ENCODE assay signal across 13 cellular contexts in the genomic region with DNA sequence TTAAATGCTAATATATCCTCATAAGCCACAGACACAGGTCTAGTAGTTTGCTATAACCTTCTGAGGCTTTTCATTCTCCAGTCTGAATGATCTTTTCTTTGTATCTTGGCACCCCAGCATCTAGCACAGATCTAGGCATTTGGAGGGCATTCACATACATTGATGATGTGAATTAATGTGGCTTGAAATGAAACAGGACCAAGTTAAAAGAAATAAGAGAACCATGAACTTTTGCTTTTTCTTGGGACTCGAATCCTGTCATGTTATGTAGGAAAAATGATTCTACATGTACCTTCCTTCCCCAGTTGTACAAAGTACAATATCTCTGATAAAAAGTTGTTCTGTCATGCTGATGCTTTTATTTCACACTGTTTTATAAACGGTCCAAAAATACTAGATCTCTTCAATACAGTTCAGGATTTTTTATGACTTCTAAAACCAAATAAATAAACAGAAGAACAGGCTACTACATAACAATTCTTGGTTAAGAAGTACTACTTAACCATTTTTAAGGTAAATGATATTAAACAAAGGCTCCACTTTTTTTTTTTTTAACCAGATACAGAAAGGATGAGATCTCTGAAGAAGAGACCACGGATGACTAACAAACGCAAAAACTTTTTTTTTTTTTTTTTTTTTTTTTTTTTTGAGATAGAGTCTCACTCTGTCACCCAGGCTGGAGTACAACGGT. TPM values are rescaled to one million over a fixed set of nuclear protein-coding genes. Genes with fewer than 3 reads are reported as not detected.
A peak's percentile ranks its signal among the peaks of the same experiment; 100 is the strongest.
DNase-seq lines count a peak whose midpoint lies in the region; ATAC-seq, FAIRE-seq and TF ChIP-seq lines count a peak whose summit lies in the region.
"Had no signal": no experiment of that assay in that cellular context is flagged by ENCODE, and none has a peak within 500 bp of the region (broad histone marks: within the 10 kb centered on the region; RNA-seq: fewer than 3 reads in every experiment).

No MANE protein-coding gene starts in this region.

- H3K4me2 ChIP-seq in HepG2 (ENCODE audit: low read depth, low read length) = peak overlapping the region; percentile 81

- H3K9me3 ChIP-seq in HepG2 (ENCODE audit: low read length) (no peaks in the 10 kb centered on the region), right lobe of liver (no peaks in the 10 kb centered on the region), left lung (no peaks in the 10 kb centered on the region), sigmoid colon (no peaks in the 10 kb centered on the region), aorta (ENCODE audit: control insufficient read depth, low read length) (no peaks in the 10 kb centered on the region), small intestine (ENCODE audit: control insufficient read depth, low read depth) (no peaks in the 10 kb centered on the region)
- H3K9me3 ChIP-seq: breast epithelium had no signal

- intact Hi-C loops in HepG2 (cut with micrococcal nuclease; ENCODE audit: unreplicated experiment) = loop anchor here (5.0 to 10.0 kb wide), 2 partner anchors 42 to 300 kb away; a partner anchor contains a TSS
- intact Hi-C loops in right lobe of liver (cut with DNase I) = loop anchor here in 1 of 2 donors (5.0 kb wide), 1 partner anchor 132 kb away; no protein-coding TSS in a partner anchor
- intact Hi-C loops in left lung (cut with DNase I) = loop anchor here in 1 of 2 donors (5.0 kb wide), 1 partner anchor 117 kb away; no protein-coding TSS in a partner anchor
- intact Hi-C loops in sigmoid colon (cut with DNase I) = loop anchor here (10.0 kb wide), 1 partner anchor 300 kb away; a partner anchor contains a TSS
- intact Hi-C loops in aorta (cut with DNase I) = loop anchor here (1.0 to 5.0 kb wide), 3 partner anchors 24 to 52 kb away; no protein-coding TSS in a partner anchor

- DNase-seq in HepG2 (ENCODE audit: low spot score) (no peak), right lobe of liver (no peak), left lung (no peak), sigmoid colon (no peak), aorta (no peak), amniotic stem cell (lab: John Stamatoyannopoulos, UW) (no peak), small intestine (no peak)
- DNase-seq: activated CD4-positive, alpha-beta memory T cell treated with anti-CD3 and anti-CD28 coated beads for 36 hours; NCI-H2171; retina had no signal

- H3K27ac ChIP-seq in HepG2 (ENCODE audit: extremely low read length, insufficient read depth, low read length) (peak overlapping the region; percentile 84), right lobe of liver (peak overlapping the region in 1 of 3 donors; percentile 73), left lung (peak overlapping the region; percentile 84 to 86), sigmoid colon (peak overlapping the region; percentile 85 to 90 (median 87)), aorta (ENCODE audit: low read depth in 1 of 2, low read length in 2 of 2) (peak overlapping the region; percentile 80 to 97), small intestine (ENCODE audit: low read depth in 1 of 2, low read length in 1 of 2) (peak overlapping the region in 1 of 2 donors; percentile 50)

- CTCF ChIA-PET in HepG2 (lab: Yijun Ruan, JAX; ENCODE audit: low intra/inter-chr PET ratio, low total read pairs) = no interaction called here

- H3K27me3 ChIP-seq in HepG2 (ENCODE audit: control insufficient read depth in 1 of 2, insufficient read depth in 2 of 2, low read length in 2 of 2) (no peaks in the 10 kb centered on the region; a peak in 1 of 5 replicates), right lobe of liver (no peaks in the 10 kb centered on the region), left lung (no peaks in the 10 kb centered on the region), sigmoid colon (no peaks in the 10 kb centered on the region), aorta (ENCODE audit: control insufficient read depth in 1 of 2, insufficient read depth in 2 of 2, low read length in 1 of 2) (no peaks in the 10 kb centered on the region), small intestine (ENCODE audit: control insufficient read depth in 2 of 2, insufficient read depth in 2 of 2, low read length in 2 of 2) (no peaks in the 10 kb centered on the region)
- H3K27me3 ChIP-seq: breast epithelium had no signal

- no peak for ATAC-seq in HepG2
- ATAC-seq in right lobe of liver = no peak
- no peak for ATAC-seq in left lung
- ATAC-seq in aorta (ENCODE audit: low FRiP score) = no peak
- ATAC-seq in HG03045 (IDR thresholded peaks at IDR 0.05; ENCODE audit: unreplicated experiment) = no peak
- ATAC-seq: HCT116 had no signal

- in situ Hi-C loops in HepG2 (cut with HindIII; ENCODE audit: extremely low pct_ligation_motif_present, low pct_unique_long_range_greater_than_20kb) = no loop called here

- no peak overlapping the region for H2AFZ ChIP-seq in HepG2 (ENCODE audit: low read length)

- no peak for TF ChIP-seq RAD21 in HepG2 (CRISPR knock-in tag; IDR thresholded peaks at IDR 0.05)

- no peaks in the 10 kb centered on the region for H4K20me1 ChIP-seq in HepG2 (ENCODE audit: insufficient read depth, low read length)

- H3K4me3 ChIP-seq in HepG2 (replicated peaks in 1 of 3; ENCODE audit: insufficient read depth in 1 of 3, low read depth in 2 of 3, low read length in 3 of 3) (peak overlapping the region; percentile 15 to 41 (median 34); a peak in 4 of 6 replicates), right lobe of liver (no peak overlapping the region), left lung (no peak overlapping the region), sigmoid colon (peak overlapping the region in 1 of 4 donors; percentile 4), aorta (ENCODE audit: low read length in 2 of 2) (peak overlapping the region in 1 of 2 donors; percentile 21), small intestine (ENCODE audit: low read depth in 1 of 2, low read length in 2 of 2) (no peak overlapping the region)
- H3K4me3 ChIP-seq: breast epithelium had no signal

- peaks cover 66% of the 10 kb centered on the region for H3K79me2 ChIP-seq in HepG2 (ENCODE audit: insufficient read depth, low read length)

- POLR2A ChIA-PET in HepG2 (lab: Yijun Ruan, JAX) = interaction anchor here (3.2 kb wide), 1 partner anchor 112 kb away, joined by 21 read pairs; a partner anchor contains a TSS

- H3K4me1 ChIP-seq in HepG2 (ENCODE audit: insufficient read depth, low read length) (peaks cover 79% of the 10 kb centered on the region), right lobe of liver (peaks cover 0 to 47% (median 6%) of the 10 kb centered on the region in 4 donors), left lung (peaks cover 45 to 86% of the 10 kb centered on the region in 2 donors), sigmoid colon (peaks cover 0 to 85% (median 76%) of the 10 kb centered on the region in 4 donors), aorta (ENCODE audit: control insufficient read depth in 1 of 2, insufficient read depth in 2 of 2, low read length in 2 of 2) (peaks cover 3% of the 10 kb centered on the region in 2 donors), small intestine (ENCODE audit: control insufficient read depth in 2 of 2, insufficient read depth in 1 of 2, low read depth in 1 of 2, low read length in 1 of 2) (peaks cover 5 to 9% of the 10 kb centered on the region in 2 donors)

- TF ChIP-seq POLR2A in HepG2 (IDR thresholded peaks at IDR 0.05; ENCODE audit: insufficient read depth in 1 of 2, low read depth in 2 of 2, low read length in 2 of 2) (no peak), right lobe of liver (IDR thresholded peaks at IDR 0.05) (no peak), sigmoid colon (IDR thresholded peaks at IDR 0.05) (no peak)

- TF ChIP-seq EP300 in HepG2 (IDR thresholded peaks at IDR 0.05; ENCODE audit: low read depth in 2 of 2, low read length in 2 of 2) (no peak), HepG2 (CRISPR knock-in tag; IDR thresholded peaks at IDR 0.05; ENCODE audit: borderline replicate concordance) (no peak), sigmoid colon (IDR thresholded peaks at IDR 0.05) (no peak)

- H3K9ac ChIP-seq in HepG2 (ENCODE audit: insufficient read depth, low read depth, low read length) = peak overlapping the region; percentile 63

- H3K36me3 ChIP-seq in HepG2 (replicated peaks in 1 of 2; ENCODE audit: control insufficient read depth in 1 of 2, insufficient read depth in 2 of 2, low read length in 2 of 2) = peaks cover 0 to 4% of the 10 kb centered on the region in 2 experiments; a peak in 1 of 5 replicates
- no peaks in the 10 kb centered on the region for H3K36me3 ChIP-seq in right lobe of liver
- no peaks in the 10 kb centered on the region for H3K36me3 ChIP-seq in left lung
- H3K36me3 ChIP-seq in sigmoid colon = no peaks in the 10 kb centered on the region
- no peaks in the 10 kb centered on the region for H3K36me3 ChIP-seq in aorta (ENCODE audit: control insufficient read depth in 1 of 2, insufficient read depth in 2 of 2, low read length in 1 of 2)
- no peaks in the 10 kb centered on the region for H3K36me3 ChIP-seq in small intestine (ENCODE audit: control insufficient read depth in 2 of 2, insufficient read depth in 2 of 2, low read length in 2 of 2)
- H3K36me3 ChIP-seq: breast epithelium had no signal

- TF ChIP-seq CTCF in HepG2 (CRISPR knock-in tag; IDR thresholded peaks at IDR 0.05) (no peak), right lobe of liver (IDR thresholded peaks at IDR 0.05) (no peak), left lung (IDR thresholded peaks at IDR 0.05) (no peak), sigmoid colon (IDR thresholded peaks at IDR 0.05) (no peak)

- WGBS in HepG2 (ENCODE audit: low lambda C conversion rate) = 65% methylated on average over 5 of the region's 5 CpGs
- WGBS in right lobe of liver (ENCODE audit: insufficient coverage, low coverage, low lambda C conversion rate, missing lambda C conversion rate) = 57% methylated on average over 5 of the region's 5 CpGs
- 78 to 80% methylated on average over 5 of the region's 5 CpGs for WGBS in sigmoid colon, 2 donors
- 12 to 13% methylated on average over 5 of the region's 5 CpGs for WGBS in aorta, 2 donors
- WGBS in small intestine, 3 donors = 54 to 66% (median 56%) methylated on average over 5 of the region's 5 CpGs

- TSS peak; percentile 13 for BruUV-seq in HepG2 (replicated peaks; lab: Mats Ljungman, UMichigan)

- FAIRE-seq in HepG2 (lab: Jason Lieb, UNC) (no peak), small intestine (lab: Jason Lieb, UNC) (no peak)

RNA-seq across cellular contexts. Expression of a gene that starts 3.0 kb away (rescaled TPM):
- total RNA-seq in HepG2 (2016; rRNA removed; fragmentation: Illumina TruSeq; extraction: Trizol) = 32.4 and 35.3 TPM in 2 replicates
- 4.0 and 6.4 TPM in 2 replicates for total RNA-seq in HepG2 (2016; cell fraction: cytosol; rRNA removed; fragmentation: Illumina TruSeq; extraction: Trizol; ENCODE audit: low read depth)
- total RNA-seq in HepG2 (2016; cell fraction: insoluble cytoplasmic fraction; rRNA removed; fragmentation: Illumina TruSeq; extraction: Trizol) = 31.2 and 35.2 TPM in 2 replicates
- 17.0 and 17.8 TPM in 2 replicates for total RNA-seq in HepG2 (2016; cell fraction: membrane; rRNA removed; fragmentation: Illumina TruSeq; extraction: Trizol)
- 54.6 and 67.3 TPM in 2 replicates for total RNA-seq in HepG2 (2016; cell fraction: nucleus; rRNA removed; fragmentation: Illumina TruSeq; extraction: Trizol)
- 79.7 and 93.0 TPM in 2 replicates for polyA plus RNA-seq in HepG2 (2011; rRNA removed)
- 58.6 and 75.5 TPM in 2 replicates for polyA plus RNA-seq in HepG2 (2011; cell fraction: cytosol; rRNA removed)
- 47.3 and 51.2 TPM in 2 replicates for polyA plus RNA-seq in HepG2 (2011; cell fraction: nucleus; rRNA removed)
- polyA plus RNA-seq in HepG2 (2012) = 53.6 and 75.8 TPM in 2 replicates
- 4.5 and 5.4 TPM in 2 replicates for polyA plus RNA-seq in HepG2 (2016; cell fraction: cytosol; fragmentation: Illumina TruSeq; extraction: Trizol; ENCODE audit: low read depth)
- 22.3 and 23.2 TPM in 2 replicates for polyA plus RNA-seq in HepG2 (2016; cell fraction: insoluble cytoplasmic fraction; fragmentation: Illumina TruSeq; extraction: Trizol; ENCODE audit: low read depth)
- 7.2 and 8.4 TPM in 2 replicates for polyA plus RNA-seq in HepG2 (2016; cell fraction: membrane; fragmentation: Illumina TruSeq; extraction: Trizol; ENCODE audit: low read depth)
- polyA plus RNA-seq in HepG2 (2016; cell fraction: nucleus; fragmentation: Illumina TruSeq; extraction: Trizol; ENCODE audit: insufficient read depth, low read depth) = 51.7 and 52.8 TPM in 2 replicates
- polyA minus RNA-seq in HepG2 (2011; rRNA and poly(A)+ RNA removed; ENCODE audit: low replicate concordance) = 110 and 520 TPM in 2 replicates
- 104 and 121 TPM in 2 replicates for polyA minus RNA-seq in HepG2 (2011; cell fraction: cytosol; rRNA and poly(A)+ RNA removed)
- 157 and 174 TPM in 2 replicates for polyA minus RNA-seq in HepG2 (2011; cell fraction: nucleus; rRNA and poly(A)+ RNA removed)
- total RNA-seq in right lobe of liver = 10 to 100 TPM in 3 of 6 experiments, 1 to 10 TPM in 3; 3.2 to 30.3 (median 13.7) TPM
- total RNA-seq in left lung = 100 to 1,000 TPM; 123 to 165 TPM
- total RNA-seq in sigmoid colon = 10 to 100 TPM; 33.4 to 55.1 (median 47.2) TPM
- polyA plus RNA-seq in sigmoid colon = 10 to 100 TPM in 1 of 3 donors, 1 to 10 TPM in 2; 7.2 to 37.0 (median 8.6) TPM
- 100 to 1,000 TPM; 119 to 310 TPM for total RNA-seq in aorta
- 10 to 100 TPM; 47.3 to 74.6 TPM for polyA plus RNA-seq in aorta
- polyA plus RNA-seq in small intestine = 10 to 100 TPM in 2 of 3 donors, 1 to 10 TPM in 1; 7.0 to 35.7 (median 11.4) TPM

RNA-seq across cellular contexts. Expression of a gene that starts 31.5 kb away (rescaled TPM):
- total RNA-seq in HepG2 (2016; rRNA removed; fragmentation: Illumina TruSeq; extraction: Trizol) (169 and 261 TPM in 2 replicates), right lobe of liver (10 to 100 TPM; 38.8 to 83.5 (median 61.1) TPM), left lung (10 to 100 TPM; 62.2 to 89.0 TPM), sigmoid colon (10 to 100 TPM; 18.8 to 57.6 (median 25.8) TPM), aorta (10 to 100 TPM; 37.4 to 49.9 TPM)
- 27.2 TPM in 2 replicates for total RNA-seq in HepG2 (2016; cell fraction: cytosol; rRNA removed; fragmentation: Illumina TruSeq; extraction: Trizol; ENCODE audit: low read depth)
- 163 and 273 TPM in 2 replicates for total RNA-seq in HepG2 (2016; cell fraction: insoluble cytoplasmic fraction; rRNA removed; fragmentation: Illumina TruSeq; extraction: Trizol)
- 67.3 and 70.0 TPM in 2 replicates for total RNA-seq in HepG2 (2016; cell fraction: membrane; rRNA removed; fragmentation: Illumina TruSeq; extraction: Trizol)
- 61.3 and 63.7 TPM in 2 replicates for total RNA-seq in HepG2 (2016; cell fraction: nucleus; rRNA removed; fragmentation: Illumina TruSeq; extraction: Trizol)
- polyA plus RNA-seq in HepG2 (2011; rRNA removed) (116 and 140 TPM in 2 replicates), sigmoid colon (100 to 1,000 TPM in 1 of 3 donors, 10 to 100 TPM in 2; 89.5 to 113 (median 94.9) TPM), aorta (10 to 100 TPM; 39.1 to 57.1 TPM), small intestine (100 to 1,000 TPM; 103 to 113 (median 105) TPM)
- polyA plus RNA-seq in HepG2 (2011; cell fraction: cytosol; rRNA removed) = 101 and 134 TPM in 2 replicates
- 32.2 and 45.1 TPM in 2 replicates for polyA plus RNA-seq in HepG2 (2011; cell fraction: nucleus; rRNA removed)
- 119 TPM in 2 replicates for polyA plus RNA-seq in HepG2 (2012)
- polyA plus RNA-seq in HepG2 (2016; cell fraction: cytosol; fragmentation: Illumina TruSeq; extraction: Trizol; ENCODE audit: low read depth) = 38.3 and 40.3 TPM in 2 replicates
- polyA plus RNA-seq in HepG2 (2016; cell fraction: insoluble cytoplasmic fraction; fragmentation: Illumina TruSeq; extraction: Trizol; ENCODE audit: low read depth) = 219 and 228 TPM in 2 replicates
- 48.3 and 52.7 TPM in 2 replicates for polyA plus RNA-seq in HepG2 (2016; cell fraction: membrane; fragmentation: Illumina TruSeq; extraction: Trizol; ENCODE audit: low read depth)
- 72.2 and 82.4 TPM in 2 replicates for polyA plus RNA-seq in HepG2 (2016; cell fraction: nucleus; fragmentation: Illumina TruSeq; extraction: Trizol; ENCODE audit: insufficient read depth, low read depth)
- 42.3 and 110 TPM in 2 replicates for polyA minus RNA-seq in HepG2 (2011; rRNA and poly(A)+ RNA removed; ENCODE audit: low replicate concordance)
- 54.0 and 56.2 TPM in 2 replicates for polyA minus RNA-seq in HepG2 (2011; cell fraction: cytosol; rRNA and poly(A)+ RNA removed)
- 52.7 and 59.6 TPM in 2 replicates for polyA minus RNA-seq in HepG2 (2011; cell fraction: nucleus; rRNA and poly(A)+ RNA removed)

Comparison
In these comparisons a context has a peak if more than half of its experiments do, and no peak if none do; other contexts are left out.
1. H3K4me3 ChIP-seq: peak in HepG2 (3 of 3); none in right lobe of liver (0 of 3), left lung (0 of 2) and small intestine (0 of 2).